Comparison of ENCODE assay signal across 1 cellular context in genomic region chr15:96336643-96337353, GRCh38.
TF ChIP-seq lines count a peak whose summit lies in the region.

No MANE protein-coding gene starts in this region.

TF ChIP-seq in HEK293, 187 proteins besides CTCF, POLR2A, EP300 and RAD21 (continued from another document and continues in another):
- TF ChIP-seq ZBTB44 (tag by site-specific recombination; IDR thresholded peaks at IDR 0.05): no peak
- TF ChIP-seq INSM2 (tag by site-specific recombination; IDR thresholded peaks at IDR 0.05): no peak
- no peak for TF ChIP-seq ZSCAN18 (tag by site-specific recombination; IDR thresholded peaks at IDR 0.05)
- no peak for TF ChIP-seq ZNF394 (tag by site-specific recombination; IDR thresholded peaks at IDR 0.05; ENCODE audit: borderline replicate concordance)
- TF ChIP-seq ZNF155 (tag by site-specific recombination; IDR thresholded peaks at IDR 0.05): no peak
- no peak for TF ChIP-seq ZNF248 (tag by site-specific recombination; IDR thresholded peaks at IDR 0.05)
- TF ChIP-seq ZNF148 (tag by site-specific recombination; IDR thresholded peaks at IDR 0.05; ENCODE audit: borderline replicate concordance): no peak
- TF ChIP-seq GLI4 (tag by site-specific recombination; IDR thresholded peaks at IDR 0.05): no peak
- no peak for TF ChIP-seq ZNF610 (tag by site-specific recombination; IDR thresholded peaks at IDR 0.05; ENCODE audit: borderline replicate concordance)
- TF ChIP-seq ZSCAN5A (tag by site-specific recombination; IDR thresholded peaks at IDR 0.05): no peak
- TF ChIP-seq ZNF585B (tag by site-specific recombination; IDR thresholded peaks at IDR 0.05): no peak
- TF ChIP-seq SALL2 (tag by site-specific recombination; IDR thresholded peaks at IDR 0.05; ENCODE audit: borderline replicate concordance): no peak
- no peak for TF ChIP-seq KLF8 (tag by site-specific recombination; IDR thresholded peaks at IDR 0.05)
- no peak for TF ChIP-seq ZNF221 (tag by site-specific recombination; IDR thresholded peaks at IDR 0.05; ENCODE audit: borderline replicate concordance)
- TF ChIP-seq ZNF501 (tag by site-specific recombination; IDR thresholded peaks at IDR 0.05): peak; percentile 21; the same call in 1 of the 2 replicates
- TF ChIP-seq GFI1B (tag by site-specific recombination; IDR thresholded peaks at IDR 0.05): 0 out of 2 replicates have a peak, but pooled peaks have one; percentile 35
- TF ChIP-seq ZNF354C (tag by site-specific recombination; IDR thresholded peaks at IDR 0.05; ENCODE audit: borderline replicate concordance, low read depth): no peak
- no peak for TF ChIP-seq ZBTB48 (tag by site-specific recombination; IDR thresholded peaks at IDR 0.05)
- peak; percentile 96 for TF ChIP-seq PRDM10 (tag by site-specific recombination; IDR thresholded peaks at IDR 0.05)
- no peak for TF ChIP-seq GLIS1 (tag by site-specific recombination; IDR thresholded peaks at IDR 0.05)
- TF ChIP-seq ZNF132 (tag by site-specific recombination; IDR thresholded peaks at IDR 0.05; ENCODE audit: borderline replicate concordance): no peak
- TF ChIP-seq ZNF433 (tag by site-specific recombination; IDR thresholded peaks at IDR 0.05; ENCODE audit: low read depth): no peak
- TF ChIP-seq ZNF514 (tag by site-specific recombination; IDR thresholded peaks at IDR 0.05): no peak
- TF ChIP-seq ZNF596 (tag by site-specific recombination; IDR thresholded peaks at IDR 0.05): no peak
- no peak for TF ChIP-seq ZNF621 (tag by site-specific recombination; IDR thresholded peaks at IDR 0.05)
- no peak for TF ChIP-seq ZBTB21 (tag by site-specific recombination; IDR thresholded peaks at IDR 0.05)
- TF ChIP-seq ZNF140 (tag by site-specific recombination; IDR thresholded peaks at IDR 0.05): no peak
- no peak for TF ChIP-seq ZNF169 (tag by site-specific recombination; IDR thresholded peaks at IDR 0.05)
- TF ChIP-seq ATF2 (tag by site-specific recombination; IDR thresholded peaks at IDR 0.05; ENCODE audit: low read depth): no peak
- no peak for TF ChIP-seq ZNF843 (tag by site-specific recombination; IDR thresholded peaks at IDR 0.05)
- TF ChIP-seq ZNF324 (tag by site-specific recombination; IDR thresholded peaks at IDR 0.05): no peak
- no peak for TF ChIP-seq ZXDB (tag by site-specific recombination; IDR thresholded peaks at IDR 0.05)
- TF ChIP-seq ZNF214 (tag by site-specific recombination; IDR thresholded peaks at IDR 0.05; ENCODE audit: borderline replicate concordance): no peak
- no peak for TF ChIP-seq BCL6B (tag by site-specific recombination; IDR thresholded peaks at IDR 0.05)
- TF ChIP-seq ZNF654 (tag by site-specific recombination; IDR thresholded peaks at IDR 0.05; ENCODE audit: low read depth): no peak
- TF ChIP-seq ZNF707 (tag by site-specific recombination; IDR thresholded peaks at IDR 0.05): no peak
- TF ChIP-seq ZBTB11 (tag by site-specific recombination; conservative IDR thresholded peaks at IDR 0.05; ENCODE audit: low read depth): peak; percentile 43
- TF ChIP-seq ZFP37 (tag by site-specific recombination; IDR thresholded peaks at IDR 0.05): no peak
- TF ChIP-seq SETDB1 (IDR thresholded peaks at IDR 0.05; ENCODE audit: insufficient read length, low read length): no peak
- TF ChIP-seq ZNF362 (tag by site-specific recombination; IDR thresholded peaks at IDR 0.05): no peak
- TF ChIP-seq ZNF404 (tag by site-specific recombination; IDR thresholded peaks at IDR 0.05): no peak
- no peak for TF ChIP-seq ZNF223 (tag by site-specific recombination; IDR thresholded peaks at IDR 0.05)
